8 cellular contexts compared by ENCODE assay signal in genomic region chr10:117374506-117375359, GRCh38. TPM values are rescaled to one million over a fixed set of nuclear protein-coding genes. Genes with fewer than 3 reads are reported as not detected.
A peak's percentile ranks its signal among the peaks of the same experiment; 100 is the strongest.
DNase-seq lines count a peak whose midpoint lies in the region; ATAC-seq, FAIRE-seq and TF ChIP-seq lines count a peak whose summit lies in the region.

No MANE protein-coding gene starts in this region.

- CTCF ChIA-PET in Panc1 (lab: Charles Lee): no interaction called here

- TF ChIP-seq CTCF in AG09309 (IDR thresholded peaks at IDR 0.05; ENCODE audit: control insufficient read depth, insufficient read depth, low read depth, low read length, missing control alignments) (no peak), Panc1 (IDR thresholded peaks at IDR 0.05) (no peak), parathyroid adenoma (IDR thresholded peaks at IDR 0.05) (no peak)

- H2AFZ ChIP-seq in parathyroid adenoma: peak overlapping the region; percentile 76

- in situ Hi-C loops in Panc1 (cut with HindIII; ENCODE audit: low pct_unique_long_range_greater_than_20kb, low sequenced_read_pairs): no loop called here

- POLR2A ChIA-PET in Panc1 (lab: Charles Lee): no interaction called here

- H3K4me3 ChIP-seq in AG09309 (ENCODE audit: control insufficient read depth, low read depth, low read length): peak overlapping the region; percentile 61
- H3K4me3 ChIP-seq in Panc1 (ENCODE audit: low read depth in 2 of 2, low read length in 2 of 2): peak overlapping the region; percentile 78 to 91
- peak overlapping the region; percentile 79 for H3K4me3 ChIP-seq in parathyroid adenoma (ENCODE audit: low read depth, low read length)

- H3K36me3 ChIP-seq in Panc1 (ENCODE audit: control insufficient read depth, insufficient read depth, low read length) (no peaks in the 10 kb centered on the region; the same call in 1 of the 2 replicates), parathyroid adenoma (ENCODE audit: control insufficient read depth, insufficient read depth, low read length) (no peaks in the 10 kb centered on the region)

- H3K4me2 ChIP-seq in parathyroid adenoma (ENCODE audit: low read length): peak overlapping the region; percentile 89

- ATAC-seq in GM18520 (IDR thresholded peaks at IDR 0.05; ENCODE audit: unreplicated experiment) (peak; percentile 23), HG02970 (IDR thresholded peaks at IDR 0.05; ENCODE audit: low FRiP score, unreplicated experiment) (peak; percentile 40), Panc1 (peak; percentile 63), left cardiac atrium (peak; percentile 29 to 37)

- no TSS peak for BruUV-seq in Panc1 (replicated peaks; lab: Mats Ljungman, UMichigan)

- peaks cover 30% of the 10 kb centered on the region for H3K4me1 ChIP-seq in Panc1 (ENCODE audit: control insufficient read depth, insufficient read depth, low read length)
- peaks cover 3% of the 10 kb centered on the region for H3K4me1 ChIP-seq in parathyroid adenoma

- peaks cover 37% of the 10 kb centered on the region for H3K79me2 ChIP-seq in parathyroid adenoma

- H3K9me3 ChIP-seq in Panc1 (ENCODE audit: control insufficient read depth, insufficient read depth, low read depth, low read length): no peaks in the 10 kb centered on the region
- H3K9me3 ChIP-seq in parathyroid adenoma (ENCODE audit: control insufficient read depth, low read length): no peaks in the 10 kb centered on the region

- FAIRE-seq in HTR-8/SVneo (lab: Jason Lieb, UNC): no peak

- peak overlapping the region; percentile 58 for H3K9ac ChIP-seq in parathyroid adenoma

- H3K27me3 ChIP-seq in Panc1 (ENCODE audit: control insufficient read depth, insufficient read depth, low read length): peaks cover 16% of the 10 kb centered on the region
- H3K27me3 ChIP-seq in parathyroid adenoma (ENCODE audit: control insufficient read depth, insufficient read depth, low read length): no peaks in the 10 kb centered on the region

- H3K27ac ChIP-seq in Panc1 (ENCODE audit: low read length) (peak overlapping the region; percentile 74), parathyroid adenoma (peak overlapping the region; percentile 90)

- intact Hi-C loops in Panc1 (cut with micrococcal nuclease; ENCODE audit: unreplicated experiment): no loop called here
- intact Hi-C loops in left cardiac atrium (cut with DNase I): no loop called here

- no peak for DNase-seq in AG09309 (ENCODE audit: low read depth)
- DNase-seq in Panc1 (ENCODE audit: low read depth, low spot score): no peak
- peak; percentile 51 for DNase-seq in amniotic epithelial cell (ENCODE audit: low read depth)
- DNase-seq in left cardiac atrium: peak; percentile 68
- no peak for DNase-seq in HTR-8/SVneo (ENCODE audit: insufficient read length, low spot score)

RNA-seq across cellular contexts. Expression of gene PDZD8, which starts 0.5 kb away (rescaled TPM):
- total RNA-seq in Panc1 (2021; ENCODE audit: unreplicated experiment): 44.7 TPM
- 24.8 TPM for polyA plus RNA-seq in Panc1 (2012; ENCODE audit: insufficient read length)
- 10 to 100 TPM; 22.2 to 28.5 TPM for total RNA-seq in left cardiac atrium

Comparison
In these comparisons a context has a peak if more than half of its experiments do, and no peak if none do; other contexts are left out.
1. DNase-seq: peak in amniotic epithelial cell (single experiment) and left cardiac atrium (single experiment); none in AG09309 (single experiment), Panc1 (single experiment) and HTR-8/SVneo (single experiment).
2. Peak in every context shown above with its lines, with median percentiles within 50 percentile points of each other: H3K4me3 ChIP-seq and ATAC-seq.